Comparison of ENCODE assay signal across 2 cellular contexts in genomic region chr16:53870831-53871230, GRCh38.
A peak's percentile ranks its signal among the peaks of the same experiment; 100 is the strongest.
TF ChIP-seq lines count a peak whose summit lies in the region.

No MANE protein-coding gene starts in this region.

TF ChIP-seq in HepG2, 621 proteins besides CTCF, POLR2A, EP300 and RAD21:
- no peak for TF ChIP-seq ZNF234 (CRISPR knock-in tag; conservative IDR thresholded peaks at IDR 0.05)
- TF ChIP-seq, protein P1, sequence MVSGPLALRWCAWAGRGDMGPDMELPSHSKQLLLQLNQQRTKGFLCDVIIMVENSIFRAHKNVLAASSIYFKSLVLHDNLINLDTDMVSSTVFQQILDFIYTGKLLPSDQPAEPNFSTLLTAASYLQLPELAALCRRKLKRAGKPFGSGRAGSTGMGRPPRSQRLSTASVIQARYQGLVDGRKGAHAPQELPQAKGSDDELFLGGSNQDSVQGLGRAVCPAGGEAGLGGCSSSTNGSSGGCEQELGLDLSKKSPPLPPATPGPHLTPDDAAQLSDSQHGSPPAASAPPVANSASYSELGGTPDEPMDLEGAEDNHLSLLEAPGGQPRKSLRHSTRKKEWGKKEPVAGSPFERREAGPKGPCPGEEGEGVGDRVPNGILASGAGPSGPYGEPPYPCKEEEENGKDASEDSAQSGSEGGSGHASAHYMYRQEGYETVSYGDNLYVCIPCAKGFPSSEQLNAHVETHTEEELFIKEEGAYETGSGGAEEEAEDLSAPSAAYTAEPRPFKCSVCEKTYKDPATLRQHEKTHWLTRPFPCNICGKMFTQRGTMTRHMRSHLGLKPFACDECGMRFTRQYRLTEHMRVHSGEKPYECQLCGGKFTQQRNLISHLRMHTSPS (CRISPR knock-in tag; IDR thresholded peaks at IDR 0.05; ENCODE audit: low read depth) = no peak
- TF ChIP-seq ZIK1 (CRISPR knock-in tag; IDR thresholded peaks at IDR 0.05; ENCODE audit: borderline replicate concordance, low read depth) = no peak
- no peak for TF ChIP-seq HCFC1 (IDR thresholded peaks at IDR 0.05; ENCODE audit: low read depth, low read length)
- peak; percentile 99 for TF ChIP-seq ZNF317 (CRISPR knock-in tag; IDR thresholded peaks at IDR 0.05)
- TF ChIP-seq ZNF839 (CRISPR knock-in tag; IDR thresholded peaks at IDR 0.05; ENCODE audit: borderline replicate concordance) = no peak

TF ChIP-seq in K562, 482 proteins besides CTCF, POLR2A, EP300 and RAD21:
- TF ChIP-seq TRIM28 (IDR thresholded peaks at IDR 0.05) (peak; percentile 91; the same call in 1 of the 2 replicates), ZNF263 (CRISPR knock-in tag; IDR thresholded peaks at IDR 0.05; ENCODE audit: borderline replicate concordance) (no peak), NBN (IDR thresholded peaks at IDR 0.05; ENCODE audit: low read depth) (no peak), RFX1 (IDR thresholded peaks at IDR 0.05) (no peak), ATF2 (CRISPR knock-in tag; IDR thresholded peaks at IDR 0.05) (no peak), PKNOX1 (IDR thresholded peaks at IDR 0.05) (no peak), RAD51 (IDR thresholded peaks at IDR 0.05; ENCODE audit: borderline replicate concordance, low read depth) (no peak), CBX3 (IDR thresholded peaks at IDR 0.05; ENCODE audit: borderline replicate concordance in 1 of 2, low read length in 2 of 2) (0 out of 3 replicates have a peak, but pooled peaks of 1 of the 2 experiments have one; percentile 22)
- TF ChIP-seq, protein P2, sequence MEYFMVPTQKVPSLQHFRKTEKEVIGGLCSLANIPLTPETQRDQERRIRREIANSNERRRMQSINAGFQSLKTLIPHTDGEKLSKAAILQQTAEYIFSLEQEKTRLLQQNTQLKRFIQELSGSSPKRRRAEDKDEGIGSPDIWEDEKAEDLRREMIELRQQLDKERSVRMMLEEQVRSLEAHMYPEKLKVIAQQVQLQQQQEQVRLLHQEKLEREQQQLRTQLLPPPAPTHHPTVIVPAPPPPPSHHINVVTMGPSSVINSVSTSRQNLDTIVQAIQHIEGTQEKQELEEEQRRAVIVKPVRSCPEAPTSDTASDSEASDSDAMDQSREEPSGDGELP (CRISPR knock-in tag; IDR thresholded peaks at IDR 0.05; ENCODE audit: borderline replicate concordance) = no peak
TF ChIP-seq in K562: peak in this region for 2.
